9 cellular contexts compared by ENCODE assay signal in the genomic region with DNA sequence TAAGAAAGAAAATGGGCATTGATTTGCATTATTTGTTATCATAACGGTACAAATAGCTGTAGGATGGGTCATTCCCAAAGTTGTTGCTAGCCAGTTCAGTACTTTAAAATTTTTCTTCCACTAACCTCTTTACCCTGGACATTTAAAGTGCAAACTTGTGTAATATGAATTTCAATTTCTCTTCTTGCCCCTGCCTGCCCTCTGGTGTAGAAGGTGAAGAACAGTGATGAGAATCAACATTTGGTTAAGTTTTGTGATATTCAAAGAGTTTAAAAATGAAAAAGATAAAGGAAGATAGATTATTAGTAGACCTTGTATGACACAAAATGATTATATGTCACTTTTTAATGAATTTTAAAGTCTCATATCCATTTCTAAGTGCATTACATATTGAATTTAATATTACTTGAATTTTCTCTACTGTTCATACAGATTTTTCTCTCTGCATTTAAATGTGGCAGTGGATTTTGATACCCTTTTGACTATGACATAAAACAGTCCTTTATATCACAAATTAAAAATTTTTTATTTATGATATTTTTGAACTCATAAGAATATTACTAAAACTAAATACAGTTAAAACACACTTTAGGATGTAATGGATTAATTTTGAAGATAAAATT.
DNase-seq lines count a peak whose midpoint lies in the region; ATAC-seq and TF ChIP-seq lines count a peak whose summit lies in the region.
"Had no signal": no experiment of that assay in that cellular context is flagged by ENCODE, and none has a peak within 500 bp of the region (broad histone marks: within the 10 kb centered on the region; RNA-seq: fewer than 3 reads in every experiment).

No MANE protein-coding gene starts in this region.

- no peak overlapping the region for H3K9ac ChIP-seq in liver (ENCODE audit: low read depth in 1 of 2, low read length in 2 of 2)

- H3K36me3 Mint-ChIP-seq in CD4-positive, CD25-positive, alpha-beta regulatory T cell = no peaks in the 10 kb centered on the region

- 27% methylated on average over 1 of the region's 1 CpG for WGBS in liver

- H3K4me3 ChIP-seq in CD4-positive, CD25-positive, alpha-beta regulatory T cell (ENCODE audit: low read depth, low read length) = no peak overlapping the region
- no peak overlapping the region for H3K4me3 ChIP-seq in ascending aorta
- H3K4me3 ChIP-seq in liver (ENCODE audit: low read depth in 1 of 3, low read length in 3 of 3) = no peak overlapping the region

- peaks cover 1% of the 10 kb centered on the region for H3K27me3 ChIP-seq in CD4-positive, CD25-positive, alpha-beta regulatory T cell (ENCODE audit: control insufficient read depth, insufficient read depth, low read length)
- H3K27me3 ChIP-seq in ascending aorta = no peaks in the 10 kb centered on the region
- H3K27me3 ChIP-seq in liver (ENCODE audit: control insufficient read depth in 4 of 4, insufficient read depth in 4 of 4, low read length in 3 of 4) = no peaks in the 10 kb centered on the region

- no peaks in the 10 kb centered on the region for H3K9me3 Mint-ChIP-seq in CD4-positive, CD25-positive, alpha-beta regulatory T cell

- peaks cover 0 to 8% (median 3%) of the 10 kb centered on the region in 4 donors for H3K4me1 Mint-ChIP-seq in CD4-positive, CD25-positive, alpha-beta regulatory T cell

- peak; percentile 78 to 84 for TF ChIP-seq RAD21 in liver (IDR thresholded peaks at IDR 0.05)

- no peak for ATAC-seq in CD4-positive, CD25-positive, alpha-beta regulatory T cell (ENCODE audit: low read depth in 2 of 2)
- ATAC-seq in GM19023 (IDR thresholded peaks at IDR 0.05; ENCODE audit: unreplicated experiment) = no peak
- ATAC-seq in HG02798 (IDR thresholded peaks at IDR 0.05; ENCODE audit: poor library complexity, unreplicated experiment) = no peak

- intact Hi-C loops in ascending aorta (cut with DNase I) = loop anchor here (1.0 to 10.0 kb wide), 2 partner anchors 338 to 691 kb away; a partner anchor contains a TSS

- no peak overlapping the region for H3K27ac Mint-ChIP-seq in CD4-positive, CD25-positive, alpha-beta regulatory T cell
- H3K27ac Mint-ChIP-seq: dendritic cell treated with granulocyte-macrophage colony-stimulating factor and Interleukin-4, amounts not matched to agents 40 ng/mL and 50 ng/mL, for 4 days had no signal

- H3K27ac ChIP-seq in CD4-positive, CD25-positive, alpha-beta regulatory T cell (ENCODE audit: insufficient read depth, low read length, poor library complexity, severe bottlenecking) = no peak overlapping the region
- H3K27ac ChIP-seq in ascending aorta (no peak overlapping the region), liver (ENCODE audit: low read depth in 1 of 2, low read length in 2 of 2) (no peak overlapping the region)

- peak; percentile 34 to 70 (median 69) for TF ChIP-seq CTCF in ascending aorta (IDR thresholded peaks at IDR 0.05)
- TF ChIP-seq CTCF in liver (IDR thresholded peaks at IDR 0.05; ENCODE audit: low read depth, low read length, missing input control) = peak; percentile 32

- H3K9me3 ChIP-seq in CD4-positive, CD25-positive, alpha-beta regulatory T cell (ENCODE audit: control insufficient read depth in 2 of 2, low read length in 2 of 2) = no peaks in the 10 kb centered on the region
- H3K9me3 ChIP-seq in ascending aorta (no peaks in the 10 kb centered on the region), liver (ENCODE audit: control insufficient read depth in 4 of 4, low read length in 3 of 4) (no peaks in the 10 kb centered on the region)

- peak in 2 of 3 donors; percentile 7 to 9 for DNase-seq in CD4-positive, CD25-positive, alpha-beta regulatory T cell
- DNase-seq in HT1080 (ENCODE audit: low read depth) (peak; percentile 26), ascending aorta (ENCODE audit: low spot score in 2 of 2) (no peak), mucosa of gallbladder (ENCODE audit: low spot score) (no peak)
- DNase-seq in stimulated activated CD4-positive, alpha-beta T cell treated with anti-CD3 and anti-CD28 coated beads, Interleukin-12 subunit alpha, Interleukin-12 subunit beta, amount 100 ng/mL, for 4 hours = no peak

- H3K4me3 Mint-ChIP-seq in CD4-positive, CD25-positive, alpha-beta regulatory T cell = no peak overlapping the region
- H3K4me3 Mint-ChIP-seq: dendritic cell treated with granulocyte-macrophage colony-stimulating factor and Interleukin-4, amounts not matched to agents 40 ng/mL and 50 ng/mL, for 4 days had no signal

- peaks cover 13% of the 10 kb centered on the region for H3K27me3 Mint-ChIP-seq in CD4-positive, CD25-positive, alpha-beta regulatory T cell
- H3K27me3 Mint-ChIP-seq: dendritic cell treated with granulocyte-macrophage colony-stimulating factor and Interleukin-4, amounts not matched to agents 40 ng/mL and 50 ng/mL, for 4 days had no signal

- H3K36me3 ChIP-seq in CD4-positive, CD25-positive, alpha-beta regulatory T cell (ENCODE audit: control insufficient read depth, insufficient read depth, low read length) = no peaks in the 10 kb centered on the region
- H3K36me3 ChIP-seq in ascending aorta = no peaks in the 10 kb centered on the region
- no peaks in the 10 kb centered on the region for H3K36me3 ChIP-seq in liver (ENCODE audit: control insufficient read depth in 4 of 4, insufficient read depth in 3 of 4, low read depth in 1 of 4, low read length in 3 of 4)

- no peaks in the 10 kb centered on the region for H3K4me1 ChIP-seq in CD4-positive, CD25-positive, alpha-beta regulatory T cell (ENCODE audit: control insufficient read depth, insufficient read depth, low read length, poor library complexity, severe bottlenecking)
- H3K4me1 ChIP-seq in ascending aorta (peaks cover 0 to 4% of the 10 kb centered on the region in 2 donors), liver (ENCODE audit: control insufficient read depth in 4 of 4, insufficient read depth in 4 of 4, low read length in 3 of 4) (no peaks in the 10 kb centered on the region)

TF ChIP-seq in liver, 16 proteins besides CTCF, POLR2A, EP300 and RAD21:
- TF ChIP-seq RXRA (IDR thresholded peaks at IDR 0.05) (no peak), EGR1 (IDR thresholded peaks at IDR 0.05; ENCODE audit: low read depth in 2 of 2) (no peak), HNF4A (conservative IDR thresholded peaks at IDR 0.05) (peak in 1 of 2 donors; percentile 23), SP1 (IDR thresholded peaks at IDR 0.05) (no peak)

Comparison
In these comparisons a context has a peak if more than half of its experiments do, and no peak if none do; other contexts are left out.
1. DNase-seq: peak in CD4-positive, CD25-positive, alpha-beta regulatory T cell (2 of 3) and HT1080 (single experiment); none in ascending aorta (0 of 2), mucosa of gallbladder (single experiment) and stimulated activated CD4-positive, alpha-beta T cell treated with anti-CD3 and anti-CD28 coated beads, Interleukin-12 subunit alpha, Interleukin-12 subunit beta, amount 100 ng/mL, for 4 hours (single experiment).